Comparison of ENCODE assay signal across 16 cellular contexts in genomic region chr7:112266595-112267270, GRCh38.
A peak's percentile ranks its signal among the peaks of the same experiment; 100 is the strongest.
DNase-seq lines count a peak whose midpoint lies in the region; ATAC-seq, FAIRE-seq and TF ChIP-seq lines count a peak whose summit lies in the region.
"Had no signal": no experiment of that assay in that cellular context is flagged by ENCODE, and none has a peak within 500 bp of the region (broad histone marks: within the 10 kb centered on the region; RNA-seq: fewer than 3 reads in every experiment).

No MANE protein-coding gene starts in this region.

- no peak for TF ChIP-seq EP300 in HepG2 (IDR thresholded peaks at IDR 0.05; ENCODE audit: low read depth in 2 of 2, low read length in 2 of 2)
- TF ChIP-seq EP300 in HepG2 (CRISPR knock-in tag; IDR thresholded peaks at IDR 0.05; ENCODE audit: borderline replicate concordance), result no peak

- ATAC-seq in right lobe of liver (peak in 3 of 4 donors; percentile 51 to 72 (median 62)), HepG2 (no peak)
- ATAC-seq: A549; activated CD4-positive, alpha-beta T cell treated with anti-CD3 and anti-CD28 coated beads for 36 hours; heart left ventricle; left ventricle myocardium superior; T-cell had no signal

- BruUV-seq in HepG2 (replicated peaks; lab: Mats Ljungman, UMichigan), result no TSS peak

- no peak for TF ChIP-seq RAD21 in HepG2 (CRISPR knock-in tag; IDR thresholded peaks at IDR 0.05)

- WGBS in right lobe of liver (ENCODE audit: insufficient coverage, low coverage, low lambda C conversion rate, missing lambda C conversion rate), result 22% methylated on average over 5 of the region's 5 CpGs
- WGBS in HepG2 (ENCODE audit: low lambda C conversion rate), result 96% methylated on average over 5 of the region's 5 CpGs

- no peak overlapping the region for H3K27ac ChIP-seq in right lobe of liver
- no peak overlapping the region for H3K27ac ChIP-seq in HepG2 (ENCODE audit: extremely low read length, insufficient read depth, low read length)
- no peak overlapping the region for H3K27ac ChIP-seq in fibroblast of lung (ENCODE audit: insufficient read depth, low read length)
- H3K27ac ChIP-seq: A549, heart left ventricle had no signal

- no peak overlapping the region for H3K4me3 ChIP-seq in right lobe of liver
- no peak overlapping the region for H3K4me3 ChIP-seq in HepG2 (replicated peaks in 1 of 3; ENCODE audit: insufficient read depth in 1 of 3, low read depth in 2 of 3, low read length in 3 of 3)
- no peak overlapping the region for H3K4me3 ChIP-seq in fibroblast of lung (replicated peaks in 1 of 4; ENCODE audit: control extremely low read depth in 1 of 4, insufficient read depth in 1 of 4, low read depth in 3 of 4, low read length in 4 of 4)
- H3K4me3 ChIP-seq: A549, heart left ventricle had no signal

- FAIRE-seq in HepG2 (lab: Jason Lieb, UNC) (no peak), urothelium cell line (lab: Jason Lieb, UNC) (no peak)
- FAIRE-seq: A549 had no signal

- no peaks in the 10 kb centered on the region for H3K36me3 ChIP-seq in right lobe of liver
- no peaks in the 10 kb centered on the region for H3K36me3 ChIP-seq in HepG2 (replicated peaks in 1 of 2; ENCODE audit: control insufficient read depth in 1 of 2, insufficient read depth in 2 of 2, low read length in 2 of 2)
- no peaks in the 10 kb centered on the region for H3K36me3 ChIP-seq in fibroblast of lung (ENCODE audit: control insufficient read depth, insufficient read depth, low read length)
- H3K36me3 ChIP-seq: heart left ventricle had no signal

- no peak for TF ChIP-seq POLR2A in right lobe of liver (IDR thresholded peaks at IDR 0.05)
- no peak for TF ChIP-seq POLR2A in HepG2 (IDR thresholded peaks at IDR 0.05; ENCODE audit: insufficient read depth in 1 of 2, low read depth in 2 of 2, low read length in 2 of 2)

- H3K27me3 ChIP-seq in right lobe of liver (no peaks in the 10 kb centered on the region), HepG2 (ENCODE audit: control insufficient read depth in 1 of 2, insufficient read depth in 2 of 2, low read length in 2 of 2) (no peaks in the 10 kb centered on the region), fibroblast of lung (ENCODE audit: control insufficient read depth, insufficient read depth, low read length) (no peaks in the 10 kb centered on the region)
- H3K27me3 ChIP-seq: heart left ventricle had no signal

- no peak for TF ChIP-seq CTCF in right lobe of liver (IDR thresholded peaks at IDR 0.05)
- no peak for TF ChIP-seq CTCF in HepG2 (CRISPR knock-in tag; IDR thresholded peaks at IDR 0.05)
- TF ChIP-seq CTCF in fibroblast of lung (conservative IDR thresholded peaks at IDR 0.05 in 1 of 2, IDR thresholded peaks at IDR 0.05 in 1 of 2; ENCODE audit: low read depth in 1 of 2, low read length in 2 of 2), result no peak

- POLR2A ChIA-PET in HepG2 (lab: Yijun Ruan, JAX), result no interaction called here

- H3K79me2 ChIP-seq in HepG2 (ENCODE audit: insufficient read depth, low read length), result peaks cover 4% of the 10 kb centered on the region
- no peaks in the 10 kb centered on the region for H3K79me2 ChIP-seq in fibroblast of lung (ENCODE audit: control insufficient read depth, insufficient read depth, low read length)

- H3K4me1 ChIP-seq in right lobe of liver (peaks cover 0 to 8% (median 0%) of the 10 kb centered on the region in 4 donors), HepG2 (ENCODE audit: insufficient read depth, low read length) (peaks cover 10% of the 10 kb centered on the region; the same call in 1 of the 2 replicates), fibroblast of lung (ENCODE audit: control insufficient read depth, extremely low read depth, insufficient read depth, low read length) (no peaks in the 10 kb centered on the region)

- no peak overlapping the region for H2AFZ ChIP-seq in HepG2 (ENCODE audit: low read length)
- H2AFZ ChIP-seq in fibroblast of lung (ENCODE audit: low read length), result no peak overlapping the region

- no peak for DNase-seq in right lobe of liver
- DNase-seq in HepG2 (ENCODE audit: low spot score), result no peak
- peak; percentile 42 for DNase-seq in OCI-M1 (lab: John Stamatoyannopoulos, UW)
- peak; percentile 47 to 56 for DNase-seq in fibroblast of lung (ENCODE audit: low read depth in 2 of 2)
- peak; percentile 11 for DNase-seq in urothelium cell line (ENCODE audit: low spot score)
- no peak for DNase-seq in GDM1 (lab: John Stamatoyannopoulos, UW)
- no peak for DNase-seq in NCI-H526 (lab: John Stamatoyannopoulos, UW)
- DNase-seq in inferior parietal cortex (ENCODE audit: extremely low spot score), result no peak
- DNase-seq: activated CD4-positive, alpha-beta T cell treated with anti-CD3 and anti-CD28 coated beads for 36 hours; aorta; heart left ventricle; left ventricle myocardium superior; NCI-H1694; NCI-H82; T-cell had no signal

- intact Hi-C loops in right lobe of liver (cut with DNase I), result no loop called here
- intact Hi-C loops in HepG2 (cut with micrococcal nuclease; ENCODE audit: unreplicated experiment), result no loop called here

- H3K9ac ChIP-seq in HepG2 (ENCODE audit: insufficient read depth, low read depth, low read length) (no peak overlapping the region), fibroblast of lung (ENCODE audit: insufficient read depth, low read length) (no peak overlapping the region)

- H3K4me2 ChIP-seq in HepG2 (ENCODE audit: low read depth, low read length), result no peak overlapping the region
- H3K4me2 ChIP-seq in fibroblast of lung (ENCODE audit: extremely low read depth, insufficient read depth, low read length), result no peak overlapping the region
- H3K4me2 ChIP-seq: A549 had no signal

- H4K20me1 ChIP-seq in HepG2 (ENCODE audit: insufficient read depth, low read length) (no peaks in the 10 kb centered on the region), fibroblast of lung (ENCODE audit: control insufficient read depth, extremely low read depth, insufficient read depth, low read length) (no peaks in the 10 kb centered on the region)

- in situ Hi-C loops in HepG2 (cut with HindIII; ENCODE audit: extremely low pct_ligation_motif_present, low pct_unique_long_range_greater_than_20kb), result no loop called here

- H3K9me3 ChIP-seq in right lobe of liver (no peaks in the 10 kb centered on the region), HepG2 (ENCODE audit: low read length) (no peaks in the 10 kb centered on the region), fibroblast of lung (ENCODE audit: control insufficient read depth, insufficient read depth, low read depth, low read length) (no peaks in the 10 kb centered on the region)
- H3K9me3 ChIP-seq: A549, heart left ventricle had no signal

- CTCF ChIA-PET in HepG2 (lab: Yijun Ruan, JAX; ENCODE audit: low intra/inter-chr PET ratio, low total read pairs), result no interaction called here

TF ChIP-seq in HepG2, 621 proteins besides CTCF, POLR2A, EP300 and RAD21:
- no peak for TF ChIP-seq RXRA (CRISPR knock-in tag; IDR thresholded peaks at IDR 0.05)
- TF ChIP-seq NAIF1 (CRISPR knock-in tag; IDR thresholded peaks at IDR 0.05; ENCODE audit: borderline replicate concordance), result no peak

Comparison
In these comparisons a context has a peak if more than half of its experiments do, and no peak if none do; other contexts are left out.
1. DNase-seq: peak in OCI-M1 (single experiment), fibroblast of lung (2 of 2) and urothelium cell line (single experiment); none in right lobe of liver (0 of 3), HepG2 (single experiment), GDM1 (single experiment), NCI-H526 (0 of 2) and inferior parietal cortex (single experiment).